ENCODE assay signal across 8 cellular contexts in genomic region chr1:26280333-26281042, GRCh38. TPM values are rescaled to one million over a fixed set of nuclear protein-coding genes. Genes with fewer than 3 reads are reported as not detected.
DNase-seq lines count a peak whose midpoint lies in the region; ATAC-seq, FAIRE-seq and TF ChIP-seq lines count a peak whose summit lies in the region.

No MANE protein-coding gene starts in this region.

- H3K27me3 ChIP-seq in CD4-positive, CD25-positive, alpha-beta regulatory T cell (ENCODE audit: control insufficient read depth, insufficient read depth, low read length): no peaks in the 10 kb centered on the region
- H3K27me3 ChIP-seq in gastroesophageal sphincter (no peaks in the 10 kb centered on the region), rectal smooth muscle tissue (ENCODE audit: control insufficient read depth, insufficient read depth, low read length) (no peaks in the 10 kb centered on the region)

- no peak for TF ChIP-seq EP300 in gastroesophageal sphincter (IDR thresholded peaks at IDR 0.05)

- TF ChIP-seq CTCF in WI38 (IDR thresholded peaks at IDR 0.05; ENCODE audit: low read depth, low read length) (no peak), gastroesophageal sphincter (IDR thresholded peaks at IDR 0.05) (no peak), omental fat pad (IDR thresholded peaks at IDR 0.05) (no peak)

- peak overlapping the region; percentile 91 to 96 (median 93) for H3K4me3 Mint-ChIP-seq in CD4-positive, CD25-positive, alpha-beta regulatory T cell

- H3K36me3 ChIP-seq in CD4-positive, CD25-positive, alpha-beta regulatory T cell (ENCODE audit: control insufficient read depth, insufficient read depth, low read length): peaks cover 18% of the 10 kb centered on the region
- H3K36me3 ChIP-seq in gastroesophageal sphincter (peaks cover 0 to 6% of the 10 kb centered on the region in 2 donors), rectal smooth muscle tissue (ENCODE audit: control insufficient read depth, insufficient read depth, low read length) (peaks cover 3% of the 10 kb centered on the region)

- ATAC-seq in CD4-positive, CD25-positive, alpha-beta regulatory T cell (ENCODE audit: low read depth in 2 of 2): no peak
- ATAC-seq in gastroesophageal sphincter: no peak
- no peak for ATAC-seq in GM21723 (IDR thresholded peaks at IDR 0.05; ENCODE audit: unreplicated experiment)
- ATAC-seq in omental fat pad (ENCODE audit: low FRiP score): no peak

- peaks cover 97% of the 10 kb centered on the region for H3K4me1 ChIP-seq in CD4-positive, CD25-positive, alpha-beta regulatory T cell (ENCODE audit: control insufficient read depth, insufficient read depth, low read length, poor library complexity, severe bottlenecking)
- H3K4me1 ChIP-seq in gastroesophageal sphincter: peaks cover 0 to 91% (median 60%) of the 10 kb centered on the region in 3 donors
- peaks cover 7% of the 10 kb centered on the region for H3K4me1 ChIP-seq in rectal smooth muscle tissue (ENCODE audit: control insufficient read depth, insufficient read depth, low read length)

- peak overlapping the region; percentile 77 for H3K4me3 ChIP-seq in CD4-positive, CD25-positive, alpha-beta regulatory T cell (ENCODE audit: low read depth, low read length)
- H3K4me3 ChIP-seq in WI38 (ENCODE audit: low read depth, low read length) (peak overlapping the region; percentile 92), gastroesophageal sphincter (peak overlapping the region; percentile 70 to 93), rectal smooth muscle tissue (ENCODE audit: low read length) (peak overlapping the region; percentile 75)

- no peaks in the 10 kb centered on the region for H3K9me3 Mint-ChIP-seq in CD4-positive, CD25-positive, alpha-beta regulatory T cell

- H3K9me3 ChIP-seq in CD4-positive, CD25-positive, alpha-beta regulatory T cell (ENCODE audit: control insufficient read depth in 2 of 2, low read length in 2 of 2): no peaks in the 10 kb centered on the region
- H3K9me3 ChIP-seq in gastroesophageal sphincter: no peaks in the 10 kb centered on the region

- H3K9ac ChIP-seq in rectal smooth muscle tissue (ENCODE audit: low read length): peak overlapping the region; percentile 54

- H3K27me3 Mint-ChIP-seq in CD4-positive, CD25-positive, alpha-beta regulatory T cell: no peaks in the 10 kb centered on the region

- peaks cover 18 to 90% (median 60%) of the 10 kb centered on the region in 4 donors for H3K4me1 Mint-ChIP-seq in CD4-positive, CD25-positive, alpha-beta regulatory T cell

- WGBS in gastroesophageal sphincter (ENCODE audit: low coverage in 1 of 2), 2 donors: 0 to 25% methylated on average over 1 to 4 of the region's 20 CpGs

- DNase-seq in CD4-positive, CD25-positive, alpha-beta regulatory T cell: peak in 2 of 3 donors; percentile 19 to 40
- DNase-seq in HTR-8/SVneo (ENCODE audit: insufficient read length, low spot score) (peak; percentile 59), cortex of kidney (lab: John Stamatoyannopoulos, UW) (no peak), omental fat pad (ENCODE audit: low spot score) (no peak)

- FAIRE-seq in HTR-8/SVneo (lab: Jason Lieb, UNC): peak; percentile 42

- H3K36me3 Mint-ChIP-seq in CD4-positive, CD25-positive, alpha-beta regulatory T cell: peaks cover 25% of the 10 kb centered on the region

- H3K27ac Mint-ChIP-seq in CD4-positive, CD25-positive, alpha-beta regulatory T cell: peak overlapping the region; percentile 82 to 95 (median 92)

- no peak for TF ChIP-seq POLR2A in gastroesophageal sphincter (IDR thresholded peaks at IDR 0.05)

- peak overlapping the region; percentile 93 for H3K27ac ChIP-seq in CD4-positive, CD25-positive, alpha-beta regulatory T cell (ENCODE audit: insufficient read depth, low read length, poor library complexity, severe bottlenecking)
- H3K27ac ChIP-seq in gastroesophageal sphincter (peak overlapping the region; percentile 87 to 97 (median 95)), rectal smooth muscle tissue (ENCODE audit: low read depth, low read length) (peak overlapping the region; percentile 71)

RNA-seq across cellular contexts. Expression of gene SH3BGRL3, which starts 0.6 kb away (rescaled TPM):
- total RNA-seq in CD4-positive, CD25-positive, alpha-beta regulatory T cell: 404 TPM
- polyA plus RNA-seq in CD4-positive, CD25-positive, alpha-beta regulatory T cell: 1,000 to 10,000 TPM; 1,085 to 1,853 (median 1,299) TPM
- 10 to 100 TPM; 31.6 to 60.2 (median 44.0) TPM for total RNA-seq in gastroesophageal sphincter
- total RNA-seq in omental fat pad: 100 to 1,000 TPM in 1 of 4 donors, 10 to 100 TPM in 3; 42.4 to 124 (median 82.4) TPM

RNA-seq across cellular contexts. Expression of gene UBXN11, which starts 25.9 kb away (rescaled TPM):
- 30.8 TPM for total RNA-seq in CD4-positive, CD25-positive, alpha-beta regulatory T cell
- polyA plus RNA-seq in CD4-positive, CD25-positive, alpha-beta regulatory T cell: 10 to 100 TPM in 3 of 4 donors, 1 to 10 TPM in 1; 8.1 to 15.2 (median 11.0) TPM
- total RNA-seq in gastroesophageal sphincter (10 to 100 TPM in 2 of 4 donors, 1 to 10 TPM in 2; 3.7 to 12.1 (median 10.5) TPM), omental fat pad (10 to 100 TPM; 12.2 to 23.8 (median 17.7) TPM)

RNA-seq across cellular contexts. Expression of gene CD52, which starts 37.3 kb away (rescaled TPM):
- total RNA-seq in CD4-positive, CD25-positive, alpha-beta regulatory T cell: 1,528 TPM
- over 10,000 TPM in 2 of 4 donors, 1,000 to 10,000 TPM in 2; 9,467 to 12,173 (median 10,919) TPM for polyA plus RNA-seq in CD4-positive, CD25-positive, alpha-beta regulatory T cell
- 1 to 10 TPM in 3 of 4 donors, not detected in 1; 1.8 to 2.7 (median 2.2) TPM for total RNA-seq in gastroesophageal sphincter
- 100 to 1,000 TPM in 1 of 4 donors, 10 to 100 TPM in 1, 1 to 10 TPM in 1, not detected in 1; 4.3 to 227 (median 13.2) TPM for total RNA-seq in omental fat pad

RNA-seq across cellular contexts. Expression of gene CEP85, which starts 46.5 kb away (rescaled TPM):
- 18.0 TPM for total RNA-seq in CD4-positive, CD25-positive, alpha-beta regulatory T cell
- 1 to 10 TPM; 6.5 to 9.8 (median 7.7) TPM for polyA plus RNA-seq in CD4-positive, CD25-positive, alpha-beta regulatory T cell
- 1 to 10 TPM; 1.3 to 6.8 (median 4.7) TPM for total RNA-seq in gastroesophageal sphincter
- total RNA-seq in omental fat pad: 1 to 10 TPM; 4.3 to 6.1 (median 5.3) TPM

Comparison
In these comparisons a context has a peak if more than half of its experiments do, and no peak if none do; other contexts are left out.
1. DNase-seq: peak in CD4-positive, CD25-positive, alpha-beta regulatory T cell (2 of 3) and HTR-8/SVneo (single experiment); none in cortex of kidney (single experiment) and omental fat pad (single experiment).
2. Peak in every context shown above with its lines, with median percentiles within 50 percentile points of each other: H3K27ac ChIP-seq and H3K4me3 ChIP-seq.